15 cellular contexts compared by ENCODE assay signal in the genomic region with DNA sequence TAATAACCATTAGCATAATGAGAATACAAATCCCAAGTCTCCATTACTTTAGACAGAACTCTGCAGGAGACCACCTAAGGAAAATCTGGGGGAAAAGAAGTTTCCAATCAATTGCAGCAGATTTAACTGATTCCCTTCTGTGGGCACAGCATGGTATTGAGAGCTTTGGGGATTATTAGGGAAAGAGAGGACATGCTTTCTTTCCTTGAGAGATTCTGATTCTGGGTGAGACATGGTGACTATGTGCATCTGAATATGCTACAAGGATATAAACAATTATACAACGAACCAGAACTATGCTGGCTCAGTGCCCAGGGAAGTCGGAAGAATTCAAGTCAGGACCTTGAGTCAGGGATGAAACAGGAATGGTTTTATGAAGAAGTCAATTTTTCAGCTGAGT.
DNase-seq lines count a peak whose midpoint lies in the region; ATAC-seq, FAIRE-seq and TF ChIP-seq lines count a peak whose summit lies in the region.
"Had no signal": no experiment of that assay in that cellular context is flagged by ENCODE, and none has a peak within 500 bp of the region (broad histone marks: within the 10 kb centered on the region; RNA-seq: fewer than 3 reads in every experiment).

No MANE protein-coding gene starts in this region.

- FAIRE-seq in keratinocyte (lab: Jason Lieb, UNC), result peak; percentile 82

- H3K27me3 ChIP-seq in keratinocyte (ENCODE audit: control insufficient read depth, extremely low read depth, insufficient read depth, low read length), result no peaks in the 10 kb centered on the region

- H3K27ac ChIP-seq in keratinocyte (ENCODE audit: control insufficient read depth, insufficient read depth, low read length), result no peak overlapping the region

- DNase-seq in A172 (ENCODE audit: low spot score), result peak; percentile 29
- peak; percentile 38 for DNase-seq in HT1080 (ENCODE audit: low read depth)
- DNase-seq in cardiac fibroblast (ENCODE audit: low read depth in 2 of 2), result peak; percentile 67 to 82
- DNase-seq in keratinocyte (ENCODE audit: low read depth, low spot score), result peak; percentile 4
- DNase-seq in NCI-H82 (lab: John Stamatoyannopoulos, UW), result no peak
- no peak for DNase-seq in omental fat pad (ENCODE audit: low spot score)
- DNase-seq in HT-29 (ENCODE audit: low spot score), result no peak
- DNase-seq: ACHN; activated CD4-positive, alpha-beta T cell treated with anti-CD3 and anti-CD28 coated beads for 1 hour; activated naive CD4-positive, alpha-beta T cell treated with anti-CD3 and anti-CD28 coated beads for 36 hours; effector memory CD8-positive, alpha-beta T cell; NCI-H187 treated with DMSO at 0.1 percent for 48 hours; stimulated activated CD8-positive, alpha-beta memory T cell treated with anti-CD3 and anti-CD28 coated beads, Interleukin-4, amount 100 ng/mL, for 48 hours had no signal

- no peak overlapping the region for H3K4me2 ChIP-seq in keratinocyte (ENCODE audit: control insufficient read depth, extremely low read depth, insufficient read depth, low read depth, low read length)

- no peaks in the 10 kb centered on the region for H3K36me3 ChIP-seq in keratinocyte (ENCODE audit: control insufficient read depth in 2 of 2, extremely low read depth in 1 of 2, insufficient read depth in 2 of 2, low read length in 2 of 2)

- H3K4me1 ChIP-seq in keratinocyte (ENCODE audit: control insufficient read depth, extremely low read depth, insufficient read depth, low read length), result peaks cover 6% of the 10 kb centered on the region

- H3K9me3 ChIP-seq in keratinocyte (ENCODE audit: control insufficient read depth, low read depth, low read length), result peaks cover 4% of the 10 kb centered on the region

- peaks cover 3% of the 10 kb centered on the region for H4K20me1 ChIP-seq in keratinocyte (ENCODE audit: control insufficient read depth, extremely low read depth, insufficient read depth, low read length)

- no peaks in the 10 kb centered on the region for H3K79me2 ChIP-seq in keratinocyte (ENCODE audit: control insufficient read depth, insufficient read depth, low read length)

- ATAC-seq in omental fat pad (ENCODE audit: low FRiP score) (no peak), HG03097 (IDR thresholded peaks at IDR 0.05; ENCODE audit: low FRiP score, unreplicated experiment) (no peak)
- ATAC-seq: effector memory CD8-positive, alpha-beta T cell had no signal

- dilution Hi-C loops in keratinocyte (cut with MboI; ENCODE audit: extremely low pct_ligation_motif_present, low sequenced_read_pairs), result no loop called here

- no peaks in the 10 kb centered on the region for H3K9me1 ChIP-seq in keratinocyte (ENCODE audit: control insufficient read depth, extremely low read depth, insufficient read depth, low read length)

- no peak overlapping the region for H3K9ac ChIP-seq in keratinocyte (ENCODE audit: control insufficient read depth, extremely low read depth, insufficient read depth, low read length)

- H3K4me3 ChIP-seq in cardiac fibroblast (replicated peaks in 1 of 2; ENCODE audit: low read depth in 2 of 2, low read length in 2 of 2) (no peak overlapping the region), keratinocyte (ENCODE audit: control insufficient read depth in 2 of 3, extremely low read depth in 1 of 3, insufficient read depth in 2 of 3, low read depth in 1 of 3, low read length in 3 of 3) (no peak overlapping the region)
- H3K4me3 ChIP-seq: lung had no signal

- no peak for TF ChIP-seq CTCF in cardiac fibroblast (IDR thresholded peaks at IDR 0.05; ENCODE audit: low read depth, low read length)
- no peak for TF ChIP-seq CTCF in keratinocyte (optimal IDR thresholded peaks at IDR 0.05 in 1 of 3, IDR thresholded peaks at IDR 0.05 in 1 of 3, conservative IDR thresholded peaks at IDR 0.05 in 1 of 3; ENCODE audit: extremely low read depth in 1 of 3, insufficient read depth in 2 of 3, low read length in 3 of 3)
- TF ChIP-seq CTCF in omental fat pad (IDR thresholded peaks at IDR 0.05), result no peak

- no peak overlapping the region for H2AFZ ChIP-seq in keratinocyte (ENCODE audit: control insufficient read depth, low read length)

Comparison
In these comparisons a context has a peak if more than half of its experiments do, and no peak if none do; other contexts are left out.
1. DNase-seq: peak in A172 (single experiment), HT1080 (single experiment), cardiac fibroblast (2 of 2) and keratinocyte (single experiment); none in NCI-H82 (single experiment), omental fat pad (single experiment) and HT-29 (single experiment).